In genomic region chr4:14871676-14872430, GRCh38 we compare ENCODE assay signal across 8 cellular contexts.
A peak's percentile ranks its signal among the peaks of the same experiment; 100 is the strongest.
DNase-seq lines count a peak whose midpoint lies in the region; ATAC-seq, FAIRE-seq and TF ChIP-seq lines count a peak whose summit lies in the region.

No MANE protein-coding gene starts in this region.

- dilution Hi-C loops in IMR-90 (cut with HindIII; ENCODE audit: low sequenced_read_pairs, unreplicated experiment): no loop called here

- no peak overlapping the region for H3K4ac ChIP-seq in IMR-90 (ENCODE audit: low read depth, low read length)

- no peak for TF ChIP-seq RAD21 in IMR-90 (IDR thresholded peaks at IDR 0.05; ENCODE audit: low read length)
- TF ChIP-seq RAD21 in liver (IDR thresholded peaks at IDR 0.05): peak; percentile 49 to 83

- H4K5ac ChIP-seq in IMR-90 (ENCODE audit: low read depth, low read length): no peak overlapping the region

- 45% methylated on average over 2 of the region's 6 CpGs; no CpG with 5 or more reads in 1 of the 2 experiments for WGBS in IMR-90 (ENCODE audit: extremely low coverage in 2 of 2, insufficient read length in 1 of 2), 2 experiments
- 75% methylated on average over 6 of the region's 6 CpGs for WGBS in liver

- FAIRE-seq in D721Med (lab: Jason Lieb, UNC) (no peak), frontal cortex (lab: Jason Lieb, UNC) (no peak)

- H3K9me3 ChIP-seq in IMR-90 (ENCODE audit: control insufficient read depth, insufficient read depth, low read length) (no peaks in the 10 kb centered on the region), liver (ENCODE audit: control insufficient read depth in 4 of 4, low read length in 3 of 4) (no peaks in the 10 kb centered on the region)

- ATAC-seq in IMR-90 (ENCODE audit: low read depth) (no peak), HG02840 (IDR thresholded peaks at IDR 0.05; ENCODE audit: low FRiP score, unreplicated experiment) (no peak), HG03521 (IDR thresholded peaks at IDR 0.05; ENCODE audit: unreplicated experiment) (no peak)

- H2AK5ac ChIP-seq in IMR-90 (ENCODE audit: low read depth, low read length): no peak overlapping the region

- H2BK5ac ChIP-seq in IMR-90 (ENCODE audit: low read depth, low read length, poor library complexity, severe bottlenecking): no peak overlapping the region

- no peak overlapping the region for H3K14ac ChIP-seq in IMR-90 (replicated peaks; ENCODE audit: low read depth, low read length)

- no peak overlapping the region for H2BK120ac ChIP-seq in IMR-90 (ENCODE audit: low read depth, low read length)

- peaks cover 6% of the 10 kb centered on the region for H3K27me3 ChIP-seq in IMR-90 (ENCODE audit: control insufficient read depth, insufficient read depth, low read length)
- no peaks in the 10 kb centered on the region for H3K27me3 ChIP-seq in liver (ENCODE audit: control insufficient read depth in 4 of 4, insufficient read depth in 4 of 4, low read length in 3 of 4)

- H3K79me1 ChIP-seq in IMR-90 (ENCODE audit: low read depth in 1 of 2, low read length in 2 of 2): no peaks in the 10 kb centered on the region

- H3K27ac ChIP-seq in IMR-90 (ENCODE audit: insufficient read depth, low read length) (no peak overlapping the region), liver (ENCODE audit: low read depth in 1 of 2, low read length in 2 of 2) (no peak overlapping the region)

- no peak overlapping the region for H2BK20ac ChIP-seq in IMR-90 (ENCODE audit: low read depth, low read length)

- H3K36me3 ChIP-seq in IMR-90 (ENCODE audit: control insufficient read depth, insufficient read depth, low read length) (no peaks in the 10 kb centered on the region), liver (ENCODE audit: control insufficient read depth in 4 of 4, insufficient read depth in 3 of 4, low read depth in 1 of 4, low read length in 3 of 4) (no peaks in the 10 kb centered on the region)

- BruUV-seq in IMR-90 (replicated peaks; lab: Mats Ljungman, UMichigan): no TSS peak

- no peak overlapping the region for H2AK9ac ChIP-seq in IMR-90 (replicated peaks; ENCODE audit: low read depth, low read length, poor library complexity)

- H3K56ac ChIP-seq in IMR-90 (ENCODE audit: extremely low read depth, insufficient read depth, low read length): no peak overlapping the region

- H3K4me3 ChIP-seq in IMR-90 (ENCODE audit: insufficient read depth, low read depth, low read length) (no peak overlapping the region), liver (ENCODE audit: low read depth in 1 of 3, low read length in 3 of 3) (no peak overlapping the region)

- H4K8ac ChIP-seq in IMR-90 (ENCODE audit: low read depth in 2 of 2, low read length in 2 of 2): no peak overlapping the region

- POLR2A ChIA-PET in IMR-90 (lab: Charles Lee; ENCODE audit: unreplicated experiment): no interaction called here

- no peak overlapping the region for H2AFZ ChIP-seq in IMR-90 (replicated peaks; ENCODE audit: low read length, poor library complexity)

- no peak overlapping the region for H2BK15ac ChIP-seq in IMR-90 (ENCODE audit: low read depth, low read length)

- no peak for TF ChIP-seq POLR2A in IMR-90 (IDR thresholded peaks at IDR 0.05; ENCODE audit: low read depth, low read length)

- intact Hi-C loops in IMR-90 (cut with micrococcal nuclease): no loop called here

- in situ Hi-C loops in IMR-90 (cut with MboI; ENCODE audit: low sequenced_read_pairs): loop anchor here (25.0 kb wide), 1 partner anchor 590 kb away; the partner anchor contains the start of gene CC2D2A

- H3K9ac ChIP-seq in IMR-90 (ENCODE audit: low read depth, low read length) (no peak overlapping the region), liver (ENCODE audit: low read depth in 1 of 2, low read length in 2 of 2) (no peak overlapping the region)

- H3K4me1 ChIP-seq in IMR-90 (ENCODE audit: control insufficient read depth, insufficient read depth, low read length) (no peaks in the 10 kb centered on the region), liver (ENCODE audit: control insufficient read depth in 4 of 4, insufficient read depth in 4 of 4, low read length in 3 of 4) (peaks cover 1 to 34% (median 18%) of the 10 kb centered on the region in 4 donors)

- CTCF ChIA-PET in IMR-90 (lab: Yijun Ruan, JAX): no interaction called here

- no peaks in the 10 kb centered on the region for H4K20me1 ChIP-seq in IMR-90 (ENCODE audit: insufficient read depth, low read length)

- H3K4me2 ChIP-seq in IMR-90 (ENCODE audit: low read depth, low read length): no peak overlapping the region

- no peak for DNase-seq in D721Med (ENCODE audit: insufficient read length, low spot score)
- DNase-seq in IMR-90: no peak
- peak; percentile 21 for DNase-seq in activated CD8-positive, alpha-beta memory T cell treated with anti-CD3 and anti-CD28 coated beads, Interleukin-2, amount 50 U/mL, for 4 hours
- DNase-seq in anterior cingulate cortex (lab: John Stamatoyannopoulos, UW): no peak
- no peak for DNase-seq in frontal cortex (ENCODE audit: low spot score in 2 of 2)

- no peak overlapping the region for H3K18ac ChIP-seq in IMR-90 (ENCODE audit: low read depth, low read length)

- H3K23ac ChIP-seq in IMR-90 (ENCODE audit: low read depth, low read length): no peak overlapping the region

- TF ChIP-seq CTCF in D721Med (IDR thresholded peaks at IDR 0.05; ENCODE audit: insufficient read depth, missing control alignments): peak; percentile 22
- 0 out of 2 replicates have a peak, but pooled peaks have one; percentile 2 for TF ChIP-seq CTCF in IMR-90 (conservative IDR thresholded peaks at IDR 0.05; ENCODE audit: low read depth, low read length)
- TF ChIP-seq CTCF in liver (IDR thresholded peaks at IDR 0.05; ENCODE audit: low read depth, low read length, missing input control): peak; percentile 35

- no peaks in the 10 kb centered on the region for H3K9me1 ChIP-seq in IMR-90 (ENCODE audit: insufficient read depth, low read length)

- no peak overlapping the region for H4K91ac ChIP-seq in IMR-90 (ENCODE audit: insufficient read depth, low read depth, low read length)

TF ChIP-seq in IMR-90, 13 proteins besides CTCF, POLR2A, EP300 and RAD21:
- no peak for TF ChIP-seq NFE2L2 (IDR thresholded peaks at IDR 0.05; ENCODE audit: low read depth, low read length)
- 0 out of 2 replicates have a peak, but pooled peaks have one; percentile 5 for TF ChIP-seq MAFK (IDR thresholded peaks at IDR 0.05; ENCODE audit: low read depth, low read length)

TF ChIP-seq in liver, 16 proteins besides CTCF, POLR2A, EP300 and RAD21 (continues in another document):
- TF ChIP-seq GABPA (IDR thresholded peaks at IDR 0.05 in 1 of 2, conservative IDR thresholded peaks at IDR 0.05 in 1 of 2) (no peak), NR2F2 (IDR thresholded peaks at IDR 0.05) (no peak), EGR1 (IDR thresholded peaks at IDR 0.05; ENCODE audit: low read depth in 2 of 2) (no peak), FOXA1 (IDR thresholded peaks at IDR 0.05) (no peak), HNF4A (conservative IDR thresholded peaks at IDR 0.05) (no peak), ZBTB33 (IDR thresholded peaks at IDR 0.05) (no peak), SP1 (IDR thresholded peaks at IDR 0.05) (no peak), HNF4G (IDR thresholded peaks at IDR 0.05) (no peak), JUND (IDR thresholded peaks at IDR 0.05) (no peak), YY1 (IDR thresholded peaks at IDR 0.05) (no peak), FOXA2 (IDR thresholded peaks at IDR 0.05) (no peak), RXRA (IDR thresholded peaks at IDR 0.05) (no peak), TAF1 (conservative IDR thresholded peaks at IDR 0.05) (no peak)
- TF ChIP-seq, protein P1, sequence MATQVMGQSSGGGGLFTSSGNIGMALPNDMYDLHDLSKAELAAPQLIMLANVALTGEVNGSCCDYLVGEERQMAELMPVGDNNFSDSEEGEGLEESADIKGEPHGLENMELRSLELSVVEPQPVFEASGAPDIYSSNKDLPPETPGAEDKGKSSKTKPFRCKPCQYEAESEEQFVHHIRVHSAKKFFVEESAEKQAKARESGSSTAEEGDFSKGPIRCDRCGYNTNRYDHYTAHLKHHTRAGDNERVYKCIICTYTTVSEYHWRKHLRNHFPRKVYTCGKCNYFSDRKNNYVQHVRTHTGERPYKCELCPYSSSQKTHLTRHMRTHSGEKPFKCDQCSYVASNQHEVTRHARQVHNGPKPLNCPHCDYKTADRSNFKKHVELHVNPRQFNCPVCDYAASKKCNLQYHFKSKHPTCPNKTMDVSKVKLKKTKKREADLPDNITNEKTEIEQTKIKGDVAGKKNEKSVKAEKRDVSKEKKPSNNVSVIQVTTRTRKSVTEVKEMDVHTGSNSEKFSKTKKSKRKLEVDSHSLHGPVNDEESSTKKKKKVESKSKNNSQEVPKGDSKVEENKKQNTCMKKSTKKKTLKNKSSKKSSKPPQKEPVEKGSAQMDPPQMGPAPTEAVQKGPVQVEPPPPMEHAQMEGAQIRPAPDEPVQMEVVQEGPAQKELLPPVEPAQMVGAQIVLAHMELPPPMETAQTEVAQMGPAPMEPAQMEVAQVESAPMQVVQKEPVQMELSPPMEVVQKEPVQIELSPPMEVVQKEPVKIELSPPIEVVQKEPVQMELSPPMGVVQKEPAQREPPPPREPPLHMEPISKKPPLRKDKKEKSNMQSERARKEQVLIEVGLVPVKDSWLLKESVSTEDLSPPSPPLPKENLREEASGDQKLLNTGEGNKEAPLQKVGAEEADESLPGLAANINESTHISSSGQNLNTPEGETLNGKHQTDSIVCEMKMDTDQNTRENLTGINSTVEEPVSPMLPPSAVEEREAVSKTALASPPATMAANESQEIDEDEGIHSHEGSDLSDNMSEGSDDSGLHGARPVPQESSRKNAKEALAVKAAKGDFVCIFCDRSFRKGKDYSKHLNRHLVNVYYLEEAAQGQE (IDR thresholded peaks at IDR 0.05): no peak
- TF ChIP-seq, protein P2, sequence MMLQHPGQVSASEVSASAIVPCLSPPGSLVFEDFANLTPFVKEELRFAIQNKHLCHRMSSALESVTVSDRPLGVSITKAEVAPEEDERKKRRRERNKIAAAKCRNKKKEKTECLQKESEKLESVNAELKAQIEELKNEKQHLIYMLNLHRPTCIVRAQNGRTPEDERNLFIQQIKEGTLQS (IDR thresholded peaks at IDR 0.05): no peak
